In genomic region chr4:6308890-6309643, GRCh38 we compare ENCODE assay signal across 1 cellular context.
TF ChIP-seq lines count a peak whose summit lies in the region.

No MANE protein-coding gene starts in this region.

TF ChIP-seq in HepG2, 621 proteins besides CTCF, POLR2A, EP300 and RAD21 (continued from another document and continues in another):
- TF ChIP-seq PBX2 (CRISPR knock-in tag; IDR thresholded peaks at IDR 0.05) (no peak), YEATS2 (CRISPR knock-in tag; IDR thresholded peaks at IDR 0.05; ENCODE audit: borderline replicate concordance) (peak; percentile 14; the same call in 1 of the 2 replicates), GABPA (IDR thresholded peaks at IDR 0.05; ENCODE audit: low read depth, low read length) (no peak), GABPA (CRISPR knock-in tag; IDR thresholded peaks at IDR 0.05; ENCODE audit: low read depth) (no peak), MLLT10 (CRISPR knock-in tag; IDR thresholded peaks at IDR 0.05) (no peak), ZNF781 (CRISPR knock-in tag; IDR thresholded peaks at IDR 0.05; ENCODE audit: borderline replicate concordance, not compliant biosample characterization) (no peak), ZNF564 (CRISPR knock-in tag; IDR thresholded peaks at IDR 0.05) (0 out of 2 replicates have a peak, but pooled peaks have one; percentile 20), ZFP82 (CRISPR knock-in tag; IDR thresholded peaks at IDR 0.05; ENCODE audit: borderline replicate concordance) (no peak), SSRP1 (CRISPR knock-in tag; IDR thresholded peaks at IDR 0.05) (no peak), CHCHD3 (CRISPR knock-in tag; IDR thresholded peaks at IDR 0.05) (no peak), NFE2L2 (IDR thresholded peaks at IDR 0.05; ENCODE audit: low read length) (no peak), ZNF33B (CRISPR knock-in tag; IDR thresholded peaks at IDR 0.05) (0 out of 2 replicates have a peak, but pooled peaks have one; percentile 77), JUNB (CRISPR knock-in tag; IDR thresholded peaks at IDR 0.05; ENCODE audit: borderline replicate concordance) (no peak), NFE2 (CRISPR knock-in tag; IDR thresholded peaks at IDR 0.05) (no peak), LRRFIP1 (CRISPR knock-in tag; conservative IDR thresholded peaks at IDR 0.05) (no peak), ZFAT (CRISPR knock-in tag; conservative IDR thresholded peaks at IDR 0.05) (no peak), PRPF4 (IDR thresholded peaks at IDR 0.05; ENCODE audit: low read depth, low read length, poor library complexity, severe bottlenecking) (no peak), ZNF558 (CRISPR knock-in tag; IDR thresholded peaks at IDR 0.05; ENCODE audit: borderline replicate concordance) (no peak; the same call in 1 of the 2 replicates), ZNF24 (IDR thresholded peaks at IDR 0.05) (no peak), MIXL1 (CRISPR knock-in tag; IDR thresholded peaks at IDR 0.05) (peak; percentile 17; the same call in 1 of the 2 replicates), IRF1 (CRISPR knock-in tag; IDR thresholded peaks at IDR 0.05; ENCODE audit: low read depth) (no peak), ZNF329 (CRISPR knock-in tag; IDR thresholded peaks at IDR 0.05; ENCODE audit: low read depth) (no peak), HNF1A (IDR thresholded peaks at IDR 0.05; ENCODE audit: low read depth) (no peak), HNF1A (CRISPR knock-in tag; IDR thresholded peaks at IDR 0.05; ENCODE audit: borderline replicate concordance) (no peak; the same call in 1 of the 2 replicates), ZNF550 (CRISPR knock-in tag; IDR thresholded peaks at IDR 0.05; ENCODE audit: borderline replicate concordance) (no peak; the same call in 1 of the 2 replicates), ZSCAN21 (CRISPR knock-in tag; IDR thresholded peaks at IDR 0.05; ENCODE audit: borderline replicate concordance) (no peak; the same call in 1 of the 2 replicates), ZNF10 (CRISPR knock-in tag; IDR thresholded peaks at IDR 0.05; ENCODE audit: borderline replicate concordance, low read depth) (no peak)
- TF ChIP-seq, protein P1, sequence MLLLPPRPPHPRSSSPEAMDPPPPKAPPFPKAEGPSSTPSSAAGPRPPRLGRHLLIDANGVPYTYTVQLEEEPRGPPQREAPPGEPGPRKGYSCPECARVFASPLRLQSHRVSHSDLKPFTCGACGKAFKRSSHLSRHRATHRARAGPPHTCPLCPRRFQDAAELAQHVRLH (CRISPR knock-in tag; IDR thresholded peaks at IDR 0.05; ENCODE audit: borderline replicate concordance, low read depth), result no peak
- TF ChIP-seq, protein P2, sequence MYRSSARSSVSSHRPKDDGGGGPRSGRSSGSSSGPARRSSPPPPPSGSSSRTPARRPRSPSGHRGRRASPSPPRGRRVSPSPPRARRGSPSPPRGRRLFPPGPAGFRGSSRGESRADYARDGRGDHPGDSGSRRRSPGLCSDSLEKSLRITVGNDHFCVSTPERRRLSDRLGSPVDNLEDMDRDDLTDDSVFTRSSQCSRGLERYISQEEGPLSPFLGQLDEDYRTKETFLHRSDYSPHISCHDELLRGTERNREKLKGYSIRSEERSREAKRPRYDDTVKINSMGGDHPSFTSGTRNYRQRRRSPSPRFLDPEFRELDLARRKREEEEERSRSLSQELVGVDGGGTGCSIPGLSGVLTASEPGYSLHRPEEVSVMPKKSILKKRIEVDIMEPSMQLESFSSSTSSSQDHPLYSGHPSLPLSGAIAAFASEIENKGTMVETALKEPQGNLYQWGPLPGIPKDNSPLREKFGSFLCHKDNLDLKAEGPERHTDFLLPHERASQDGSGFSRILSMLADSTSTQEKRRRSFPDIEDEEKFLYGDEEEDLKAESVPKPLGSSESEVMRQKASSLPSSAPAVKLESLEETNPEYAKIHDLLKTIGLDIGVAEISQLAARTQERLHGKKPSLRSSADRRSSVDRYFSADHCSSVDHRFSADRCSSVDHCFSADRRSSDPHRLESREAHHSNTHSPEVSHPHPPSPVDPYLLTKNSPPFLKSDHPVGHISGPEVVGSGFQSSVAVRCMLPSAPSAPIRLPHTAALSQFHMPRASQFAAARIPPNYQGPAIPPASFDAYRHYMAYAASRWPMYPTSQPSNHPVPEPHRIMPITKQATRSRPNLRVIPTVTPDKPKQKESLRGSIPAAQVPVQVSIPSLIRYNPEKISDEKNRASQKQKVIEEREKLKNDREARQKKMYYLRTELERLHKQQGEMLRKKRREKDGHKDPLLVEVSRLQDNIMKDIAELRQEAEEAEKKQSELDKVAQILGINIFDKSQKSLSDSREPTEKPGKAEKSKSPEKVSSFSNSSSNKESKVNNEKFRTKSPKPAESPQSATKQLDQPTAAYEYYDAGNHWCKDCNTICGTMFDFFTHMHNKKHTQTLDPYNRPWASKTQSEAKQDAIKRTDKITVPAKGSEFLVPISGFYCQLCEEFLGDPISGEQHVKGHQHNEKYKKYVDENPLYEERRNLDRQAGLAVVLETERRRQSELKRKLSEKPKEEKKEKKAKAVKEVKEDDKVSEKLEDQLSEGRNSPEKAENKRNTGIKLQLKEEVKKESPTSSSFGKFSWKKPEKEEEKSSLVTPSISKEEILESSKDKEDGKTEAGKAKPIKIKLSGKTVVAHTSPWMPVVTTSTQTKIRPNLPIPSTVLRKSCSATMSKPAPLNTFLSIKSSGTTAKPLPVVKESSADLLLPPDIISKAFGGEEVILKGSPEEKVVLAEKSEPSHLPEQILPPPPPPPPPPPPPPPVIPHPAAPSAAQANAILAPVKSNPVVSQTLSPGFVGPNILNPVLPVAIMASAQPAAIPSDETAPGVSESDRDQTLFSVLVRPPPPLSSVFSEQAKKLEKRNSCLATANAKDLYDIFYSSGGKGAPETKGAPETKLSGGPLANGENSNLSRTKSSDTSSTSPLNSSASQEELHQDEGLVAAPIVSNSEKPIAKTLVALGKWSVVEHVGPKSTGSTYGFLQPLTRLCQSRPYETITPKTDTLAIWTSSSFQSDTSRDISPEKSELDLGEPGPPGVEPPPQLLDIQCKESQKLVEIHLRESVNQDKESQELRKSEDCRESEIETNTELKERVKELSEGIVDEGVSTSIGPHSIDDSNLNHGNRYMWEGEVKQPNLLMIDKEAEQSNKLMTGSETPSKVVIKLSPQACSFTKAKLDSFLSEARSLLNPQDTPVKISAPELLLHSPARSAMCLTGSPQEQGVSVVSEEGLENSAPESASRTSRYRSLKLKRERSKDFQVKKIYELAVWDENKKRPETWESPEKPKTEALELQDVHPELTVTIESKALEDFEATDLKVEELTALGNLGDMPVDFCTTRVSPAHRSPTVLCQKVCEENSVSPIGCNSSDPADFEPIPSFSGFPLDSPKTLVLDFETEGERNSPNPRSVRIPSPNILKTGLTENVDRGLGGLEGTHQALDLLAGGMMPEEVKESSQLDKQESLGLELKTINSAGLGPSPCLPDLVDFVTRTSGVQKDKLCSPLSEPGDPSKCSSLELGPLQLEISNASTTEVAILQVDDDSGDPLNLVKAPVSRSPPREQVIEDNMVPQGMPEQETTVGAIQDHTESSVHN (CRISPR knock-in tag; IDR thresholded peaks at IDR 0.05), result no peak
- TF ChIP-seq, protein P3, sequence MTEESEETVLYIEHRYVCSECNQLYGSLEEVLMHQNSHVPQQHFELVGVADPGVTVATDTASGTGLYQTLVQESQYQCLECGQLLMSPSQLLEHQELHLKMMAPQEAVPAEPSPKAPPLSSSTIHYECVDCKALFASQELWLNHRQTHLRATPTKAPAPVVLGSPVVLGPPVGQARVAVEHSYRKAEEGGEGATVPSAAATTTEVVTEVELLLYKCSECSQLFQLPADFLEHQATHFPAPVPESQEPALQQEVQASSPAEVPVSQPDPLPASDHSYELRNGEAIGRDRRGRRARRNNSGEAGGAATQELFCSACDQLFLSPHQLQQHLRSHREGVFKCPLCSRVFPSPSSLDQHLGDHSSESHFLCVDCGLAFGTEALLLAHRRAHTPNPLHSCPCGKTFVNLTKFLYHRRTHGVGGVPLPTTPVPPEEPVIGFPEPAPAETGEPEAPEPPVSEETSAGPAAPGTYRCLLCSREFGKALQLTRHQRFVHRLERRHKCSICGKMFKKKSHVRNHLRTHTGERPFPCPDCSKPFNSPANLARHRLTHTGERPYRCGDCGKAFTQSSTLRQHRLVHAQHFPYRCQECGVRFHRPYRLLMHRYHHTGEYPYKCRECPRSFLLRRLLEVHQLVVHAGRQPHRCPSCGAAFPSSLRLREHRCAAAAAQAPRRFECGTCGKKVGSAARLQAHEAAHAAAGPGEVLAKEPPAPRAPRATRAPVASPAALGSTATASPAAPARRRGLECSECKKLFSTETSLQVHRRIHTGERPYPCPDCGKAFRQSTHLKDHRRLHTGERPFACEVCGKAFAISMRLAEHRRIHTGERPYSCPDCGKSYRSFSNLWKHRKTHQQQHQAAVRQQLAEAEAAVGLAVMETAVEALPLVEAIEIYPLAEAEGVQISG (CRISPR knock-in tag; IDR thresholded peaks at IDR 0.05), result peak; percentile 60; the same call in 1 of the 2 replicates
- TF ChIP-seq, protein P4, sequence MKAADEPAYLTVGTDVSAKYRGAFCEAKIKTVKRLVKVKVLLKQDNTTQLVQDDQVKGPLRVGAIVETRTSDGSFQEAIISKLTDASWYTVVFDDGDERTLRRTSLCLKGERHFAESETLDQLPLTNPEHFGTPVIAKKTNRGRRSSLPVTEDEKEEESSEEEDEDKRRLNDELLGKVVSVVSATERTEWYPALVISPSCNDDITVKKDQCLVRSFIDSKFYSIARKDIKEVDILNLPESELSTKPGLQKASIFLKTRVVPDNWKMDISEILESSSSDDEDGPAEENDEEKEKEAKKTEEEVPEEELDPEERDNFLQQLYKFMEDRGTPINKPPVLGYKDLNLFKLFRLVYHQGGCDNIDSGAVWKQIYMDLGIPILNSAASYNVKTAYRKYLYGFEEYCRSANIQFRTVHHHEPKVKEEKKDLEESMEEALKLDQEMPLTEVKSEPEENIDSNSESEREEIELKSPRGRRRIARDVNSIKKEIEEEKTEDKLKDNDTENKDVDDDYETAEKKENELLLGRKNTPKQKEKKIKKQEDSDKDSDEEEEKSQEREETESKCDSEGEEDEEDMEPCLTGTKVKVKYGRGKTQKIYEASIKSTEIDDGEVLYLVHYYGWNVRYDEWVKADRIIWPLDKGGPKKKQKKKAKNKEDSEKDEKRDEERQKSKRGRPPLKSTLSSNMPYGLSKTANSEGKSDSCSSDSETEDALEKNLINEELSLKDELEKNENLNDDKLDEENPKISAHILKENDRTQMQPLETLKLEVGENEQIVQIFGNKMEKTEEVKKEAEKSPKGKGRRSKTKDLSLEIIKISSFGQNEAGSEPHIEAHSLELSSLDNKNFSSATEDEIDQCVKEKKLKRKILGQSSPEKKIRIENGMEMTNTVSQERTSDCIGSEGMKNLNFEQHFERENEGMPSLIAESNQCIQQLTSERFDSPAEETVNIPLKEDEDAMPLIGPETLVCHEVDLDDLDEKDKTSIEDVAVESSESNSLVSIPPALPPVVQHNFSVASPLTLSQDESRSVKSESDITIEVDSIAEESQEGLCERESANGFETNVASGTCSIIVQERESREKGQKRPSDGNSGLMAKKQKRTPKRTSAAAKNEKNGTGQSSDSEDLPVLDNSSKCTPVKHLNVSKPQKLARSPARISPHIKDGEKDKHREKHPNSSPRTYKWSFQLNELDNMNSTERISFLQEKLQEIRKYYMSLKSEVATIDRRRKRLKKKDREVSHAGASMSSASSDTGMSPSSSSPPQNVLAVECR (CRISPR knock-in tag; IDR thresholded peaks at IDR 0.05; ENCODE audit: borderline replicate concordance), result peak; percentile 84
